Comparison of ENCODE assay signal across 9 cellular contexts in the genomic region with DNA sequence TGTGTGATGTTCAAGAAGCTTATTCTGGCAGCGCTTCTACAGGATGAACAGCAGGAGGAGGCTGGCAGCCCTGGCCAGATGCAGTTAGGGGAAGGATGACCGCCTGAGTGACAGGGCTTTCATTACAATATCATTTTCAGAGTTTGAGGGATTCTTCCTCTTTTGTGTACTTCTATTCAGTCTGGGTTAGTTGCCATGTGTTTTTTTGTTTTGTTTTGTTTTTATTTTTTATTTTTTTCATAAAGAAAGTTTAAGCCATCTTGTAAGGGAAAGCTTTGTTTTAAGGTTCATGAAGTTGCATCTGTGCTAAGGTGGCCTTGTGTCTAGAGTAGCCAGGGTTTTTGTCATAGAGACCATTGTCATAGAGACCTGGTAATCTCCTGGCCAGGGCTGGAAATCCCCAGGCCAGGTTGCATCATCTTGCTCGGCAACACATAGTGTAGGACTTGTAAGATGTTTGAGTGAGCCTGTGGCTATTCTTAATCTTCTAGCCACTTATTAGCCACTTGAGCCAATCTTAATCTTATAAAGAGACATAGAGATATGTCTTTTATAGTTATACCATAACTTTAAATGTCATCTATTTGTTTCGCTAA.
A peak's percentile ranks its signal among the peaks of the same experiment; 100 is the strongest.
DNase-seq lines count a peak whose midpoint lies in the region; ATAC-seq and TF ChIP-seq lines count a peak whose summit lies in the region.
"Had no signal": no experiment of that assay in that cellular context is flagged by ENCODE, and none has a peak within 500 bp of the region (broad histone marks: within the 10 kb centered on the region; RNA-seq: fewer than 3 reads in every experiment).

No MANE protein-coding gene starts in this region.

- H3K9me3 ChIP-seq in MM.1S (replicated peaks; ENCODE audit: insufficient read depth, low read length) (no peaks in the 10 kb centered on the region), iPS-18a (ENCODE audit: control insufficient read depth, low read depth, low read length) (no peaks in the 10 kb centered on the region)
- H3K9me3 ChIP-seq in CD8-positive, alpha-beta T cell (ENCODE audit: low read length), result no peaks in the 10 kb centered on the region
- H3K9me3 ChIP-seq: HAP-1 had no signal

- no peak overlapping the region for H3K27ac Mint-ChIP-seq in CD8-positive, alpha-beta T cell
- no peak overlapping the region for H3K27ac Mint-ChIP-seq in immature natural killer cell
- H3K27ac Mint-ChIP-seq in type B pancreatic cell, result no peak overlapping the region

- H2AFZ ChIP-seq in MM.1S (ENCODE audit: low read length), result peak overlapping the region; percentile 52

- peak overlapping the region; percentile 18; the same call in 1 of the 2 replicates for H3K4me2 ChIP-seq in MM.1S (ENCODE audit: low read depth, low read length)

- peaks cover 4% of the 10 kb centered on the region for H3K9me3 Mint-ChIP-seq in CD8-positive, alpha-beta T cell
- peaks cover 4 to 17% (median 7%) of the 10 kb centered on the region in 6 donors for H3K9me3 Mint-ChIP-seq in immature natural killer cell
- H3K9me3 Mint-ChIP-seq in type B pancreatic cell, result no peaks in the 10 kb centered on the region

- CTCF ChIA-PET in CD8-positive, alpha-beta T cell (lab: Charles Lee), result no interaction called here

- H3K27ac ChIP-seq in MM.1S (ENCODE audit: low read length), result peak overlapping the region; percentile 73
- H3K27ac ChIP-seq in iPS-18a (ENCODE audit: low read length), result no peak overlapping the region
- H3K27ac ChIP-seq in CD8-positive, alpha-beta T cell (ENCODE audit: low read depth, low read length), result no peak overlapping the region

- no peak overlapping the region for H3K4me3 ChIP-seq in MM.1S (ENCODE audit: low read length)
- no peak overlapping the region for H3K4me3 ChIP-seq in iPS-18a (ENCODE audit: low read length)
- no peak overlapping the region for H3K4me3 ChIP-seq in CD8-positive, alpha-beta T cell (ENCODE audit: low read depth, low read length)
- H3K4me3 ChIP-seq: HAP-1 had no signal

- H3K9ac ChIP-seq in MM.1S (ENCODE audit: low read length) (peak overlapping the region; percentile 11; the same call in 1 of the 2 replicates), iPS-18a (ENCODE audit: low read length) (peak overlapping the region; percentile 11)

- no peaks in the 10 kb centered on the region for H3K27me3 Mint-ChIP-seq in CD8-positive, alpha-beta T cell (ENCODE audit: low read depth)
- H3K27me3 Mint-ChIP-seq in immature natural killer cell (ENCODE audit: low read depth in 3 of 3) (no peaks in the 10 kb centered on the region), type B pancreatic cell (no peaks in the 10 kb centered on the region)

- POLR2A ChIA-PET in CD8-positive, alpha-beta T cell (lab: Charles Lee), result no interaction called here

- H3K4me3 Mint-ChIP-seq in CD8-positive, alpha-beta T cell, result no peak overlapping the region
- H3K4me3 Mint-ChIP-seq in immature natural killer cell, result no peak overlapping the region
- no peak overlapping the region for H3K4me3 Mint-ChIP-seq in type B pancreatic cell

- no peaks in the 10 kb centered on the region for H3K4me1 Mint-ChIP-seq in CD8-positive, alpha-beta T cell (ENCODE audit: low read depth)
- H3K4me1 Mint-ChIP-seq in immature natural killer cell (no peaks in the 10 kb centered on the region), type B pancreatic cell (ENCODE audit: unreplicated experiment) (no peaks in the 10 kb centered on the region)

- peak; percentile 92 for DNase-seq in MM.1S
- DNase-seq in CD8-positive, alpha-beta T cell, result no peak
- no peak for DNase-seq in AG08395 (ENCODE audit: low spot score)
- DNase-seq in immature natural killer cell, result no peak
- DNase-seq in type B pancreatic cell (ENCODE audit: extremely low spot score, unreplicated experiment), result no peak

- H3F3A ChIP-seq in MM.1S (ENCODE audit: insufficient read depth, low read length), result peaks cover 9% of the 10 kb centered on the region; the same call in 1 of the 2 replicates

- peaks cover 12% of the 10 kb centered on the region for H3K4me1 ChIP-seq in MM.1S (ENCODE audit: low read length)
- H3K4me1 ChIP-seq in iPS-18a (ENCODE audit: control insufficient read depth, low read depth, low read length), result peaks cover 40% of the 10 kb centered on the region
- H3K4me1 ChIP-seq in CD8-positive, alpha-beta T cell (ENCODE audit: insufficient read depth, low read length), result no peaks in the 10 kb centered on the region

- intact Hi-C loops in CD8-positive, alpha-beta T cell (cut with DNase I, micrococcal nuclease), result no loop called here

- no peaks in the 10 kb centered on the region for H3K36me3 ChIP-seq in MM.1S (replicated peaks; ENCODE audit: insufficient read depth, low read length)
- no peaks in the 10 kb centered on the region for H3K36me3 ChIP-seq in iPS-18a (ENCODE audit: control insufficient read depth, low read depth, low read length)
- no peaks in the 10 kb centered on the region for H3K36me3 ChIP-seq in CD8-positive, alpha-beta T cell (ENCODE audit: insufficient read depth, low read length)
- H3K36me3 ChIP-seq: HAP-1 had no signal

- H3K36me3 Mint-ChIP-seq in CD8-positive, alpha-beta T cell, result no peaks in the 10 kb centered on the region
- H3K36me3 Mint-ChIP-seq in immature natural killer cell (no peaks in the 10 kb centered on the region), type B pancreatic cell (no peaks in the 10 kb centered on the region)

- H3K27me3 ChIP-seq in MM.1S (replicated peaks; ENCODE audit: insufficient read depth, low read length), result no peaks in the 10 kb centered on the region
- H3K27me3 ChIP-seq in iPS-18a (ENCODE audit: control insufficient read depth, insufficient read depth, low read length), result no peaks in the 10 kb centered on the region
- no peaks in the 10 kb centered on the region for H3K27me3 ChIP-seq in CD8-positive, alpha-beta T cell (ENCODE audit: insufficient read depth, low read length)

- peak; percentile 97 for ATAC-seq in GM18868 (IDR thresholded peaks at IDR 0.05; ENCODE audit: unreplicated experiment)
- peak; percentile 96 for ATAC-seq in HG02588 (IDR thresholded peaks at IDR 0.05; ENCODE audit: unreplicated experiment)
- no peak for ATAC-seq in CD8-positive, alpha-beta T cell

- H3K79me2 ChIP-seq in MM.1S (ENCODE audit: low read length), result no peaks in the 10 kb centered on the region

- peak; percentile 38; the same call in 1 of the 2 replicates for TF ChIP-seq CTCF in MM.1S (IDR thresholded peaks at IDR 0.05; ENCODE audit: low read length)
- TF ChIP-seq CTCF in CD8-positive, alpha-beta T cell (IDR thresholded peaks at IDR 0.05), result no peak
- no peak for TF ChIP-seq CTCF in type B pancreatic cell (conservative IDR thresholded peaks at IDR 0.05)

- no peaks in the 10 kb centered on the region for H4K20me1 ChIP-seq in MM.1S (ENCODE audit: insufficient read depth, low read length)

- no peaks in the 10 kb centered on the region for H3K9me2 ChIP-seq in MM.1S (replicated peaks; ENCODE audit: insufficient read depth, low read length)
